Comparison of ENCODE assay signal across 8 cellular contexts in the genomic region with DNA sequence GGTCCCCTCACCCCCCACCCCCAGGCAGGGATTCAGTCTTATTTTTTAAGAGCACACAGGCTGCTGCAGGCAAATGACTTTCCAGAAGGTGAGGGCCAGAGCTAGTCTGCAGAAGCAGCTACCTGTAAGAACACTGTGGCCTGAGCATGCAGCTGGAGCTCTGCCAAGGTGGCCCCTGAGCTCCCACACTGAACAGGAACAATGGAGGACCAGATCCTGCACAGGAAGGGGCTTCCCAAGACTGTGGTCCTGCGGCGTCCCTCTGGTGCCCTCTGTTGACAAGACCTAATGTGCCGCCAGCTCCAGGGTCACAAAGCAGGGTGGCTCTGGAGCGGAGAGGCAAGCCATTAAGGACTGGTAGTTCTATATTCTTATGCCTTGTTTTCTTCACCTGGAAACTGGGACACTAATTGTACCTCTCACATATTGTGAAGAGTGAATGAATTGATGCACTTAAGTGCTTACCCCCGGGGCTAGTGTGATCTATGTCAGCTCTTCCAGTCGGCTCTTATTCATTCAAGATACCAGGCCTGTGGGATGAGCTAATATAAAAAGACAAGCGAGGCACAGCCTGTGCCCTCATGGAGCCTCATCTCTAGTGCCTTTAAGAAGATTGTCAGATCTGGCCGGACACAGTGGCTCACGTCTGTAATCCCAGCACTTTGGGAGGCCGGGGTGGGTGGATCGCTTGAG. TPM values are rescaled to one million over a fixed set of nuclear protein-coding genes. Genes with fewer than 3 reads are reported as not detected.
DNase-seq lines count a peak whose midpoint lies in the region; ATAC-seq and TF ChIP-seq lines count a peak whose summit lies in the region.

No MANE protein-coding gene starts in this region.

- H3K4me2 ChIP-seq in SU-DHL-6 (ENCODE audit: low read depth, low read length, poor library complexity, severe bottlenecking) = no peak overlapping the region

- H3K4me3 ChIP-seq in NB4 (ENCODE audit: low read depth, low read length) (no peak overlapping the region), SU-DHL-6 (ENCODE audit: insufficient read depth, low read length, poor library complexity, severe bottlenecking) (no peak overlapping the region), gastrocnemius medialis (no peak overlapping the region)

- no peak overlapping the region for H3K27ac Mint-ChIP-seq in activated T-cell treated with anti-CD3 and anti-CD28 coated beads, Interleukin-2, amount 50 U/mL, for 24 hours

- H3K27me3 ChIP-seq in SU-DHL-6 (ENCODE audit: low read length) = no peaks in the 10 kb centered on the region
- H3K27me3 ChIP-seq in gastrocnemius medialis = peaks cover 0 to 5% (median 0%) of the 10 kb centered on the region in 3 donors

- H3K9ac ChIP-seq in SU-DHL-6 (ENCODE audit: low read length) = no peak overlapping the region

- no peak overlapping the region for H3K4me3 Mint-ChIP-seq in activated T-cell treated with anti-CD3 and anti-CD28 coated beads, Interleukin-2, amount 50 U/mL, for 24 hours

- no peak for TF ChIP-seq POLR2A in NB4 (IDR thresholded peaks at IDR 0.05; ENCODE audit: extremely low read depth, insufficient read length)
- no peak for TF ChIP-seq POLR2A in gastrocnemius medialis (IDR thresholded peaks at IDR 0.05)

- ATAC-seq in GM21447 (IDR thresholded peaks at IDR 0.05; ENCODE audit: unreplicated experiment) (no peak), gastrocnemius medialis (no peak)

- TF ChIP-seq CTCF in NB4 (IDR thresholded peaks at IDR 0.05; ENCODE audit: low read depth, low read length) = peak; percentile 45
- peak; percentile 48 for TF ChIP-seq CTCF in SU-DHL-6 (IDR thresholded peaks at IDR 0.05; ENCODE audit: insufficient read depth, low read length, poor library complexity, severe bottlenecking)
- TF ChIP-seq CTCF in gastrocnemius medialis (IDR thresholded peaks at IDR 0.05 in 4 of 5, conservative IDR thresholded peaks at IDR 0.05 in 1 of 5) = peak in 2 of 5 experiments; percentile 39 to 49

- intact Hi-C loops in gastrocnemius medialis (cut with DNase I; ENCODE audit: low total_unique reads) = no loop called here

- no peak overlapping the region for H2AFZ ChIP-seq in SU-DHL-6 (ENCODE audit: low read depth, low read length, severe bottlenecking)

- no peaks in the 10 kb centered on the region for H3K79me2 ChIP-seq in SU-DHL-6 (ENCODE audit: insufficient read depth, low read length)

- H3K27ac ChIP-seq in SU-DHL-6 (ENCODE audit: low read depth, low read length) (no peak overlapping the region), gastrocnemius medialis (no peak overlapping the region)

- H3K36me3 Mint-ChIP-seq in activated T-cell treated with anti-CD3 and anti-CD28 coated beads, Interleukin-2, amount 50 U/mL, for 24 hours (ENCODE audit: low read depth) = no peaks in the 10 kb centered on the region

- H3K9me2 ChIP-seq in SU-DHL-6 (replicated peaks; ENCODE audit: insufficient read depth, low read length) = no peaks in the 10 kb centered on the region

- H3K4me1 Mint-ChIP-seq in activated T-cell treated with anti-CD3 and anti-CD28 coated beads, Interleukin-2, amount 50 U/mL, for 24 hours (ENCODE audit: low read depth) = no peaks in the 10 kb centered on the region

- no peaks in the 10 kb centered on the region for H4K20me1 ChIP-seq in SU-DHL-6 (ENCODE audit: low read depth, low read length)

- H3K36me3 ChIP-seq in SU-DHL-6 (ENCODE audit: low read length) (no peaks in the 10 kb centered on the region), gastrocnemius medialis (no peaks in the 10 kb centered on the region)

- peak; percentile 35 to 45 for DNase-seq in activated T-cell treated with anti-CD3 and anti-CD28 coated beads, Interleukin-2, amount 50 U/mL, for 48 hours
- no peak for DNase-seq in activated T-cell treated with anti-CD3 and anti-CD28 coated beads, Interleukin-2, amount 50 U/mL, for 24 hours
- DNase-seq in NB4 (ENCODE audit: low read depth) (peak; percentile 54), glomerular visceral epithelial cell (ENCODE audit: extremely low spot score) (peak; percentile 71), renal cortical epithelial cell (ENCODE audit: low read depth) (peak; percentile 50), gastrocnemius medialis (no peak)

- H3K9me3 Mint-ChIP-seq in activated T-cell treated with anti-CD3 and anti-CD28 coated beads, Interleukin-2, amount 50 U/mL, for 24 hours = no peaks in the 10 kb centered on the region

- H3K4me1 ChIP-seq in gastrocnemius medialis = no peaks in the 10 kb centered on the region

- no peaks in the 10 kb centered on the region for H3F3A ChIP-seq in SU-DHL-6 (ENCODE audit: insufficient read depth)

- no peaks in the 10 kb centered on the region for H3K9me3 ChIP-seq in SU-DHL-6 (ENCODE audit: insufficient read depth, low read length)
- no peaks in the 10 kb centered on the region for H3K9me3 ChIP-seq in gastrocnemius medialis

- peaks cover 75% of the 10 kb centered on the region for H3K27me3 Mint-ChIP-seq in activated T-cell treated with anti-CD3 and anti-CD28 coated beads, Interleukin-2, amount 50 U/mL, for 24 hours

- in situ Hi-C loops in gastrocnemius medialis (cut with MboI; ENCODE audit: low sequenced_read_pairs in 4 of 4) = loop anchor here in 1 of 4 donors (25.0 kb wide), 1 partner anchor 175 kb away; no protein-coding TSS in a partner anchor

RNA-seq across cellular contexts. Expression of gene BEND7, which starts 8.0 kb away (rescaled TPM):
- total RNA-seq in renal cortical epithelial cell = 24.0 and 36.4 TPM in 2 replicates
- total RNA-seq in gastrocnemius medialis = 10 to 100 TPM; 23.6 to 35.5 (median 26.1) TPM

RNA-seq across cellular contexts. Expression of gene PRPF18, which starts 49.9 kb away (rescaled TPM):
- total RNA-seq in renal cortical epithelial cell = 41.0 and 52.1 TPM in 2 replicates
- total RNA-seq in gastrocnemius medialis = 10 to 100 TPM; 21.3 to 35.4 (median 28.1) TPM

Comparison
In these comparisons a context has a peak if more than half of its experiments do, and no peak if none do; other contexts are left out.
1. DNase-seq: peak in activated T-cell treated with anti-CD3 and anti-CD28 coated beads, Interleukin-2, amount 50 U/mL, for 48 hours (2 of 2), NB4 (single experiment), glomerular visceral epithelial cell (single experiment) and renal cortical epithelial cell (single experiment); none in activated T-cell treated with anti-CD3 and anti-CD28 coated beads, Interleukin-2, amount 50 U/mL, for 24 hours (single experiment) and gastrocnemius medialis (0 of 2).